Comparison of ENCODE assay signal across 2 cellular contexts in genomic region chr14:71646518-71646917, GRCh38.
TF ChIP-seq lines count a peak whose summit lies in the region.

No MANE protein-coding gene starts in this region.

TF ChIP-seq in HCT116, 20 proteins besides CTCF, POLR2A, EP300 and RAD21:
- TF ChIP-seq YY1 (IDR thresholded peaks at IDR 0.05; ENCODE audit: extremely low read depth, insufficient replicate concordance, low read depth, low read length) (no peak), MAX (IDR thresholded peaks at IDR 0.05) (no peak), SIN3A (IDR thresholded peaks at IDR 0.05; ENCODE audit: low read depth) (no peak), EZH2phosphoT487 (IDR thresholded peaks at IDR 0.05; ENCODE audit: borderline replicate concordance) (no peak), ATF3 (IDR thresholded peaks at IDR 0.05) (no peak), CBX3 (IDR thresholded peaks at IDR 0.05; ENCODE audit: low read depth) (no peak), ELF1 (IDR thresholded peaks at IDR 0.05; ENCODE audit: borderline replicate concordance, low read depth) (no peak)

TF ChIP-seq in H1, 55 proteins besides CTCF, POLR2A, EP300 and RAD21:
- TF ChIP-seq KDM5A (IDR thresholded peaks at IDR 0.05; ENCODE audit: low read length) (no peak), BACH1 (IDR thresholded peaks at IDR 0.05; ENCODE audit: low read length) (no peak), NRF1 (IDR thresholded peaks at IDR 0.05; ENCODE audit: low read depth, low read length) (no peak), HDAC2 (IDR thresholded peaks at IDR 0.05; ENCODE audit: borderline replicate concordance in 1 of 2, low read depth in 2 of 2, low read length in 2 of 2) (no peak), HDAC6 (IDR thresholded peaks at IDR 0.05; ENCODE audit: low read depth, low read length) (no peak), SP2 (IDR thresholded peaks at IDR 0.05; ENCODE audit: low read length) (no peak), FOSL1 (IDR thresholded peaks at IDR 0.05; ENCODE audit: insufficient read depth, low read depth, low read length) (no peak), CHD2 (IDR thresholded peaks at IDR 0.05; ENCODE audit: low read length) (no peak), SP1 (IDR thresholded peaks at IDR 0.05; ENCODE audit: low read depth, low read length) (no peak), RBBP5 (IDR thresholded peaks at IDR 0.05; ENCODE audit: borderline replicate concordance, low read depth, low read length) (no peak), CEBPB (IDR thresholded peaks at IDR 0.05; ENCODE audit: low read depth, low read length) (no peak), RFX5 (IDR thresholded peaks at IDR 0.05; ENCODE audit: borderline replicate concordance, low read depth, low read length) (no peak), CBX5 (IDR thresholded peaks at IDR 0.05; ENCODE audit: low read depth, low read length) (no peak), CHD1 (IDR thresholded peaks at IDR 0.05; ENCODE audit: low read depth, low read length) (no peak), EZH2 (IDR thresholded peaks at IDR 0.05; ENCODE audit: low read depth, low read length, severe bottlenecking) (no peak), SIN3A (conservative IDR thresholded peaks at IDR 0.05 in 1 of 2, IDR thresholded peaks at IDR 0.05 in 1 of 2; ENCODE audit: low read depth in 1 of 2, low read length in 2 of 2) (no peak), USF2 (IDR thresholded peaks at IDR 0.05; ENCODE audit: low read length) (no peak), RNF2 (IDR thresholded peaks at IDR 0.05; ENCODE audit: borderline replicate concordance, low read depth, low read length, missing control alignments, poor library complexity, severe bottlenecking) (no peak), TEAD4 (IDR thresholded peaks at IDR 0.05; ENCODE audit: low read depth, low read length) (no peak), JUND (IDR thresholded peaks at IDR 0.05; ENCODE audit: low read length) (no peak)
